In genomic region chr11:79021601-79022000, GRCh38 we compare ENCODE assay signal across 19 cellular contexts.
"Had no signal": no experiment of that assay in that cellular context is flagged by ENCODE, and none has a peak within 500 bp of the region (broad histone marks: within the 10 kb centered on the region; RNA-seq: fewer than 3 reads in every experiment).

No MANE protein-coding gene starts in this region.

- H3K4me1 ChIP-seq: right atrium auricular region, right lobe of liver, spleen, suprapubic skin, tibial artery had no signal

- DNase-seq: hippocampal formation; immature natural killer cell; kidney; left ventricle myocardium inferior; midbrain; mucosa of descending colon; naive thymus-derived CD4-positive, alpha-beta T cell; ovary; right lobe of liver; small intestine; spleen; stimulated activated CD4-positive, alpha-beta T cell treated with anti-CD3 and anti-CD28 coated beads, Interleukin-4, amount 100 ng/mL, for 24 hours; stimulated activated naive CD4-positive, alpha-beta T cell; tibial artery; uterus had no signal

- H3K4me3 ChIP-seq: left ventricle myocardium inferior, lung, mucosa of descending colon, ovary, right atrium auricular region, right lobe of liver, spleen, suprapubic skin, thoracic aorta, tibial artery, uterus had no signal

- H3K27me3 ChIP-seq: ovary, right atrium auricular region, right lobe of liver, tibial artery, uterus had no signal

- H3K27ac ChIP-seq: left ventricle myocardium inferior, ovary, right atrium auricular region, right lobe of liver, spleen, suprapubic skin, thoracic aorta, tibial artery, uterus had no signal

- H3K36me3 ChIP-seq: left ventricle myocardium inferior, ovary, right atrium auricular region, right lobe of liver, spleen, suprapubic skin, thoracic aorta, tibial artery, uterus had no signal
